ENCODE assay signal across 9 cellular contexts in genomic region chr11:16924462-16924825, GRCh38.
A peak's percentile ranks its signal among the peaks of the same experiment; 100 is the strongest.
DNase-seq lines count a peak whose midpoint lies in the region; ATAC-seq and TF ChIP-seq lines count a peak whose summit lies in the region.
"Had no signal": no experiment of that assay in that cellular context is flagged by ENCODE, and none has a peak within 500 bp of the region (broad histone marks: within the 10 kb centered on the region; RNA-seq: fewer than 3 reads in every experiment).

No MANE protein-coding gene starts in this region.

- DNase-seq in activated CD4-positive, alpha-beta memory T cell treated with anti-CD3 and anti-CD28 coated beads for 36 hours, result peak; percentile 36
- DNase-seq in activated CD4-positive, alpha-beta memory T cell treated with anti-CD3 and anti-CD28 coated beads, Interleukin-2, amount 10 ng/mL, durations not matched to agents 7 days and 5 days, result no peak
- no peak for DNase-seq in right cardiac atrium
- no peak for DNase-seq in thoracic aorta (ENCODE audit: low spot score)
- DNase-seq in cortex of kidney (lab: John Stamatoyannopoulos, UW), result no peak
- no peak for DNase-seq in activated effector memory CD4-positive, alpha-beta T cell treated with anti-CD3 and anti-CD28 coated beads, Interleukin-2, amount 50 U/mL, for 16 hours
- no peak for DNase-seq in UCSD-AML1 (lab: John Stamatoyannopoulos, UW; ENCODE audit: unreplicated experiment)

- no peaks in the 10 kb centered on the region for H3K27me3 ChIP-seq in right cardiac atrium (ENCODE audit: control insufficient read depth, insufficient read depth)
- H3K27me3 ChIP-seq in thoracic aorta (replicated peaks; ENCODE audit: insufficient read depth), result no peaks in the 10 kb centered on the region

- POLR2A ChIA-PET in activated CD4-positive, alpha-beta memory T cell treated with anti-CD3 and anti-CD28 coated beads for 36 hours (lab: Charles Lee), result no interaction called here
- POLR2A ChIA-PET in activated CD4-positive, alpha-beta memory T cell treated with anti-CD3 and anti-CD28 coated beads, Interleukin-2, amount 10 ng/mL, durations not matched to agents 7 days and 5 days (lab: Charles Lee), result no interaction called here

- ATAC-seq in HG03558 (IDR thresholded peaks at IDR 0.05; ENCODE audit: extremely low read depth, unreplicated experiment) (peak; percentile 33), right cardiac atrium (no peak), thoracic aorta (ENCODE audit: insufficient number of reproducible peaks, low FRiP score, low read depth) (no peak)

- H3K36me3 Mint-ChIP-seq in activated CD4-positive, alpha-beta memory T cell treated with anti-CD3 and anti-CD28 coated beads for 36 hours, result no peaks in the 10 kb centered on the region
- no peaks in the 10 kb centered on the region for H3K36me3 Mint-ChIP-seq in activated CD4-positive, alpha-beta memory T cell treated with anti-CD3 and anti-CD28 coated beads, Interleukin-2, amount 10 ng/mL, durations not matched to agents 7 days and 5 days (ENCODE audit: low read depth)

- peaks cover 23% of the 10 kb centered on the region for H3K4me1 Mint-ChIP-seq in activated CD4-positive, alpha-beta memory T cell treated with anti-CD3 and anti-CD28 coated beads for 36 hours (ENCODE audit: low read depth)
- peaks cover 20% of the 10 kb centered on the region for H3K4me1 Mint-ChIP-seq in activated CD4-positive, alpha-beta memory T cell treated with anti-CD3 and anti-CD28 coated beads, Interleukin-2, amount 10 ng/mL, durations not matched to agents 7 days and 5 days

- H3K27ac ChIP-seq in right cardiac atrium (ENCODE audit: low read length) (peak overlapping the region; percentile 9), thoracic aorta (no peak overlapping the region)

- no peaks in the 10 kb centered on the region for H3K9me3 ChIP-seq in right cardiac atrium (ENCODE audit: control insufficient read depth, low read length)
- no peaks in the 10 kb centered on the region for H3K9me3 ChIP-seq in thoracic aorta

- peak overlapping the region; percentile 21 for H3K4me3 ChIP-seq in right cardiac atrium (ENCODE audit: low read length)
- H3K4me3 ChIP-seq in thoracic aorta, result peak overlapping the region; percentile 72

- H3K9me3 Mint-ChIP-seq in activated CD4-positive, alpha-beta memory T cell treated with anti-CD3 and anti-CD28 coated beads for 36 hours, result no peaks in the 10 kb centered on the region
- no peaks in the 10 kb centered on the region for H3K9me3 Mint-ChIP-seq in activated CD4-positive, alpha-beta memory T cell treated with anti-CD3 and anti-CD28 coated beads, Interleukin-2, amount 10 ng/mL, durations not matched to agents 7 days and 5 days
- H3K9me3 Mint-ChIP-seq: central memory CD8-positive, alpha-beta T cell had no signal

- H3K36me3 ChIP-seq in thoracic aorta, result no peaks in the 10 kb centered on the region

- peaks cover 36% of the 10 kb centered on the region for H3K27me3 Mint-ChIP-seq in activated CD4-positive, alpha-beta memory T cell treated with anti-CD3 and anti-CD28 coated beads for 36 hours
- peaks cover 35% of the 10 kb centered on the region for H3K27me3 Mint-ChIP-seq in activated CD4-positive, alpha-beta memory T cell treated with anti-CD3 and anti-CD28 coated beads, Interleukin-2, amount 10 ng/mL, durations not matched to agents 7 days and 5 days

- no peak for TF ChIP-seq CTCF in thoracic aorta (IDR thresholded peaks at IDR 0.05)

- peak overlapping the region; percentile 66 for H3K4me3 Mint-ChIP-seq in activated CD4-positive, alpha-beta memory T cell treated with anti-CD3 and anti-CD28 coated beads for 36 hours
- no peak overlapping the region for H3K4me3 Mint-ChIP-seq in activated CD4-positive, alpha-beta memory T cell treated with anti-CD3 and anti-CD28 coated beads, Interleukin-2, amount 10 ng/mL, durations not matched to agents 7 days and 5 days
- H3K4me3 Mint-ChIP-seq: central memory CD8-positive, alpha-beta T cell had no signal

- CTCF ChIA-PET in activated CD4-positive, alpha-beta memory T cell treated with anti-CD3 and anti-CD28 coated beads for 36 hours (lab: Charles Lee), result no interaction called here
- CTCF ChIA-PET in activated CD4-positive, alpha-beta memory T cell treated with anti-CD3 and anti-CD28 coated beads, Interleukin-2, amount 10 ng/mL, durations not matched to agents 7 days and 5 days (lab: Charles Lee), result no interaction called here

- intact Hi-C loops in activated CD4-positive, alpha-beta memory T cell treated with anti-CD3 and anti-CD28 coated beads for 36 hours (cut with micrococcal nuclease), result loop anchor here (2.0 kb wide), 1 partner anchor 104 kb away; no protein-coding TSS in a partner anchor
- intact Hi-C loops in right cardiac atrium (cut with DNase I), result no loop called here

- no peak overlapping the region for H3K27ac Mint-ChIP-seq in activated CD4-positive, alpha-beta memory T cell treated with anti-CD3 and anti-CD28 coated beads for 36 hours
- H3K27ac Mint-ChIP-seq in activated CD4-positive, alpha-beta memory T cell treated with anti-CD3 and anti-CD28 coated beads, Interleukin-2, amount 10 ng/mL, durations not matched to agents 7 days and 5 days, result no peak overlapping the region

- H3K4me1 ChIP-seq in right cardiac atrium (ENCODE audit: control insufficient read depth, insufficient read depth, low read length) (peaks cover 5% of the 10 kb centered on the region), thoracic aorta (ENCODE audit: control insufficient read depth in 1 of 2, low read depth in 2 of 2) (peaks cover 0 to 22% of the 10 kb centered on the region in 2 donors)

- 36% methylated on average over 4 of the region's 4 CpGs for WGBS in right cardiac atrium
